In genomic region chrX:102847362-102847761, GRCh38 we compare ENCODE assay signal across 17 cellular contexts.
DNase-seq lines count a peak whose midpoint lies in the region; ATAC-seq, FAIRE-seq and TF ChIP-seq lines count a peak whose summit lies in the region.
"Had no signal": no experiment of that assay in that cellular context is flagged by ENCODE, and none has a peak within 500 bp of the region (broad histone marks: within the 10 kb centered on the region; RNA-seq: fewer than 3 reads in every experiment).

No MANE protein-coding gene starts in this region.

- TF ChIP-seq CTCF in mammary epithelial cell (conservative IDR thresholded peaks at IDR 0.05 in 1 of 2, IDR thresholded peaks at IDR 0.05 in 1 of 2; ENCODE audit: extremely low read depth in 1 of 2, insufficient read depth in 1 of 2, low read depth in 1 of 2, low read length in 2 of 2) = no peak
- no peak for TF ChIP-seq CTCF in MCF 10A (IDR thresholded peaks at IDR 0.05; ENCODE audit: unreplicated experiment)
- no peak for TF ChIP-seq CTCF in astrocyte (IDR thresholded peaks at IDR 0.05; ENCODE audit: insufficient read depth, low read depth, low read length)
- no peak for TF ChIP-seq CTCF in keratinocyte (optimal IDR thresholded peaks at IDR 0.05 in 1 of 3, IDR thresholded peaks at IDR 0.05 in 1 of 3, conservative IDR thresholded peaks at IDR 0.05 in 1 of 3; ENCODE audit: extremely low read depth in 1 of 3, insufficient read depth in 2 of 3, low read length in 3 of 3)
- no peak for TF ChIP-seq CTCF in smooth muscle cell (IDR thresholded peaks at IDR 0.05; ENCODE audit: borderline replicate concordance, insufficient read depth, poor library complexity, severe bottlenecking)
- no peak for TF ChIP-seq CTCF in SK-N-SH (IDR thresholded peaks at IDR 0.05)

- in situ Hi-C loops in mammary epithelial cell (cut with MboI; ENCODE audit: low sequenced_read_pairs in 2 of 2) = no loop called here

- CTCF ChIA-PET in mammary epithelial cell (lab: Charles Lee; ENCODE audit: low non-redundant PET) (no interaction called here), MCF 10A (lab: Yijun Ruan, JAX) (no interaction called here), SK-N-SH (lab: Yijun Ruan, JAX) (interaction anchor here (1.1 kb wide), 1 partner anchor 11 kb away, joined by 3 read pairs; no protein-coding TSS in a partner anchor)

- BruUV-seq in mammary epithelial cell (replicated peaks; lab: Mats Ljungman, UMichigan) = no TSS peak
- no TSS peak for BruUV-seq in MCF 10A (replicated peaks; lab: Mats Ljungman, UMichigan)

- no peak overlapping the region for H3K4me3 Mint-ChIP-seq in MCF 10A (ENCODE audit: unreplicated experiment)
- H3K4me3 Mint-ChIP-seq in astrocyte (ENCODE audit: unreplicated experiment) = no peak overlapping the region
- H3K4me3 Mint-ChIP-seq: B cell; CD8-positive, alpha-beta T cell had no signal

- H4K20me1 ChIP-seq in mammary epithelial cell (ENCODE audit: insufficient read depth, low read length) (no peaks in the 10 kb centered on the region), astrocyte (ENCODE audit: insufficient read depth, low read length) (no peaks in the 10 kb centered on the region), keratinocyte (ENCODE audit: control insufficient read depth, extremely low read depth, insufficient read depth, low read length) (no peaks in the 10 kb centered on the region), smooth muscle cell (ENCODE audit: low read depth) (no peaks in the 10 kb centered on the region), SK-N-SH (ENCODE audit: insufficient read depth) (no peaks in the 10 kb centered on the region)
- H4K20me1 ChIP-seq: BLaER1 treated with 17β-estradiol and CSF1 and Interleukin-3, amounts not matched to agents 10 nM and 100 nM had no signal

- H3K79me2 ChIP-seq in mammary epithelial cell (ENCODE audit: insufficient read depth, low read length) (no peaks in the 10 kb centered on the region), astrocyte (ENCODE audit: insufficient read depth, low read length) (no peaks in the 10 kb centered on the region), keratinocyte (ENCODE audit: control insufficient read depth, insufficient read depth, low read length) (no peaks in the 10 kb centered on the region), smooth muscle cell (ENCODE audit: low read depth) (no peaks in the 10 kb centered on the region), SK-N-SH (ENCODE audit: insufficient read depth) (no peaks in the 10 kb centered on the region)

- H3K9me3 ChIP-seq in mammary epithelial cell (replicated peaks; ENCODE audit: insufficient read depth, low read length) (no peaks in the 10 kb centered on the region), astrocyte (ENCODE audit: insufficient read depth, low read depth, low read length) (no peaks in the 10 kb centered on the region), keratinocyte (ENCODE audit: control insufficient read depth, low read depth, low read length) (no peaks in the 10 kb centered on the region), smooth muscle cell (replicated peaks; ENCODE audit: low read depth) (no peaks in the 10 kb centered on the region), SK-N-SH (no peaks in the 10 kb centered on the region)
- H3K9me3 ChIP-seq: A549; BLaER1 treated with 17β-estradiol and CSF1 and Interleukin-3, amounts not matched to agents 10 nM and 100 nM; HAP-1 had no signal

- H3K4me1 Mint-ChIP-seq in MCF 10A (ENCODE audit: insufficient read depth, unreplicated experiment) (peaks cover 6% of the 10 kb centered on the region), astrocyte (ENCODE audit: low read depth, unreplicated experiment) (no peaks in the 10 kb centered on the region)
- H3K4me1 Mint-ChIP-seq: B cell had no signal

- FAIRE-seq in astrocyte (lab: Jason Lieb, UNC) = no peak
- no peak for FAIRE-seq in keratinocyte (lab: Jason Lieb, UNC)

- H3K36me3 Mint-ChIP-seq in MCF 10A (ENCODE audit: insufficient read depth, unreplicated experiment) = peaks cover 25% of the 10 kb centered on the region
- H3K36me3 Mint-ChIP-seq in astrocyte (ENCODE audit: low read depth, unreplicated experiment) = no peaks in the 10 kb centered on the region

- ATAC-seq in GM18861 (IDR thresholded peaks at IDR 0.05; ENCODE audit: unreplicated experiment) (no peak), Right ventricle myocardium inferior (no peak)
- ATAC-seq: A549; CD8-positive, alpha-beta T cell had no signal

- no peak overlapping the region for H3K9ac ChIP-seq in mammary epithelial cell (ENCODE audit: insufficient read depth, low read length)
- peak overlapping the region; percentile 46 for H3K9ac ChIP-seq in astrocyte (ENCODE audit: low read length)
- H3K9ac ChIP-seq in keratinocyte (ENCODE audit: control insufficient read depth, extremely low read depth, insufficient read depth, low read length) = no peak overlapping the region
- peak overlapping the region; percentile 43 for H3K9ac ChIP-seq in smooth muscle cell (ENCODE audit: low read depth)
- no peak overlapping the region; the same call in 1 of the 2 replicates for H3K9ac ChIP-seq in SK-N-SH
- H3K9ac ChIP-seq: BLaER1 treated with 17β-estradiol and CSF1 and Interleukin-3, amounts not matched to agents 10 nM and 100 nM had no signal

- H3K27ac ChIP-seq in mammary epithelial cell (ENCODE audit: insufficient read depth, low read depth, low read length) (peak overlapping the region; percentile 43), astrocyte (ENCODE audit: low read depth, low read length) (peak overlapping the region; percentile 76), keratinocyte (ENCODE audit: control insufficient read depth, insufficient read depth, low read length) (peak overlapping the region; percentile 39), smooth muscle cell (ENCODE audit: low read depth) (peak overlapping the region; percentile 83), SK-N-SH (ENCODE audit: low read depth in 2 of 2, low read length in 1 of 2) (peak overlapping the region in 1 of 2 experiments; percentile 78; a peak in 2 of 4 replicates)
- H3K27ac ChIP-seq: 22Rv1; A549; BLaER1 treated with 17β-estradiol and CSF1 and Interleukin-3, amounts not matched to agents 10 nM and 100 nM; HL-60 had no signal

- dilution Hi-C loops in mammary epithelial cell (cut with HindIII; ENCODE audit: low sequenced_read_pairs) (no loop called here), keratinocyte (cut with MboI; ENCODE audit: extremely low pct_ligation_motif_present, low sequenced_read_pairs) (no loop called here)

- no peak for TF ChIP-seq EP300 in SK-N-SH (IDR thresholded peaks at IDR 0.05; ENCODE audit: borderline replicate concordance in 1 of 2, low read depth in 1 of 2, low read length in 1 of 2)

- intact Hi-C loops in mammary epithelial cell (cut with micrococcal nuclease) (no loop called here), MCF 10A (cut with micrococcal nuclease) (no loop called here), Right ventricle myocardium inferior (cut with DNase I) (no loop called here)

- POLR2A ChIA-PET in MCF 10A (lab: Yijun Ruan, JAX) = no interaction called here
- POLR2A ChIA-PET in SK-N-SH (lab: Yijun Ruan, JAX) = no interaction called here

- TF ChIP-seq RAD21 in SK-N-SH (IDR thresholded peaks at IDR 0.05; ENCODE audit: low read length) = no peak

- DNase-seq in mammary epithelial cell (no peak), MCF 10A (ENCODE audit: unreplicated experiment) (no peak), astrocyte (ENCODE audit: low read depth) (no peak), keratinocyte (ENCODE audit: low read depth, low spot score) (no peak), smooth muscle cell (lab: John Stamatoyannopoulos, UW; ENCODE audit: unreplicated experiment) (no peak), SK-N-SH (no peak), Right ventricle myocardium inferior (ENCODE audit: missing footprints) (no peak)
- DNase-seq: Calu3; CD8-positive, alpha-beta T cell; DMS79 treated with DMSO at 0.1 percent for 48 hours had no signal

- no peaks in the 10 kb centered on the region for H3K4me1 ChIP-seq in mammary epithelial cell (ENCODE audit: insufficient read depth, low read length)
- peaks cover 7% of the 10 kb centered on the region for H3K4me1 ChIP-seq in astrocyte (ENCODE audit: insufficient read depth, low read length)
- peaks cover 8% of the 10 kb centered on the region for H3K4me1 ChIP-seq in keratinocyte (ENCODE audit: control insufficient read depth, extremely low read depth, insufficient read depth, low read length)
- no peaks in the 10 kb centered on the region for H3K4me1 ChIP-seq in smooth muscle cell (ENCODE audit: low read depth)
- no peaks in the 10 kb centered on the region for H3K4me1 ChIP-seq in SK-N-SH (ENCODE audit: control insufficient read depth in 1 of 2, insufficient read depth in 2 of 2, low read depth in 1 of 2, low read length in 1 of 2)
- H3K4me1 ChIP-seq: A549; BLaER1 treated with 17β-estradiol and CSF1 and Interleukin-3, amounts not matched to agents 10 nM and 100 nM; HAP-1 had no signal

- no peak overlapping the region for H3K4me3 ChIP-seq in mammary epithelial cell (replicated peaks in 1 of 3; ENCODE audit: insufficient read depth in 1 of 3, low read depth in 2 of 3, low read length in 3 of 3)
- H3K4me3 ChIP-seq in astrocyte (ENCODE audit: insufficient read depth, low read depth, low read length) = no peak overlapping the region
- H3K4me3 ChIP-seq in keratinocyte (ENCODE audit: control insufficient read depth in 2 of 3, extremely low read depth in 1 of 3, insufficient read depth in 2 of 3, low read depth in 1 of 3, low read length in 3 of 3) = no peak overlapping the region
- H3K4me3 ChIP-seq in smooth muscle cell = no peak overlapping the region
- H3K4me3 ChIP-seq in SK-N-SH (ENCODE audit: low read depth in 2 of 2, low read length in 1 of 2) = no peak overlapping the region
- H3K4me3 ChIP-seq: A549; BLaER1 treated with 17β-estradiol and CSF1 and Interleukin-3, amounts not matched to agents 10 nM and 100 nM; HAP-1 had no signal

- no peaks in the 10 kb centered on the region for H3K9me1 ChIP-seq in keratinocyte (ENCODE audit: control insufficient read depth, extremely low read depth, insufficient read depth, low read length)

- H3K27me3 ChIP-seq in mammary epithelial cell (ENCODE audit: insufficient read depth, low read length) (no peaks in the 10 kb centered on the region), astrocyte (ENCODE audit: insufficient read depth, low read length) (no peaks in the 10 kb centered on the region), keratinocyte (ENCODE audit: control insufficient read depth, extremely low read depth, insufficient read depth, low read length) (no peaks in the 10 kb centered on the region), smooth muscle cell (ENCODE audit: low read depth) (no peaks in the 10 kb centered on the region), SK-N-SH (ENCODE audit: insufficient read depth) (no peaks in the 10 kb centered on the region)
- H3K27me3 ChIP-seq: BLaER1 treated with 17β-estradiol and CSF1 and Interleukin-3, amounts not matched to agents 10 nM and 100 nM had no signal

- H3F3A ChIP-seq in smooth muscle cell (ENCODE audit: low read depth) (no peaks in the 10 kb centered on the region), SK-N-SH (replicated peaks; ENCODE audit: insufficient read depth) (peaks cover 28% of the 10 kb centered on the region)

- no peaks in the 10 kb centered on the region for H3K9me2 ChIP-seq in SK-N-SH

- H3K4me2 ChIP-seq in mammary epithelial cell (ENCODE audit: insufficient read depth, low read depth, low read length) = no peak overlapping the region
- H3K4me2 ChIP-seq in astrocyte (ENCODE audit: low read length) = peak overlapping the region; percentile 44
- H3K4me2 ChIP-seq in keratinocyte (ENCODE audit: control insufficient read depth, extremely low read depth, insufficient read depth, low read depth, low read length) = no peak overlapping the region
- no peak overlapping the region for H3K4me2 ChIP-seq in smooth muscle cell
- H3K4me2 ChIP-seq in SK-N-SH = no peak overlapping the region
- H3K4me2 ChIP-seq: A549; BLaER1 treated with 17β-estradiol and CSF1 and Interleukin-3, amounts not matched to agents 10 nM and 100 nM had no signal

- H3K27ac Mint-ChIP-seq in MCF 10A (ENCODE audit: low read depth, unreplicated experiment) (no peak overlapping the region), astrocyte (ENCODE audit: unreplicated experiment) (no peak overlapping the region)
- H3K27ac Mint-ChIP-seq: B cell; CD8-positive, alpha-beta T cell had no signal

- WGBS in mammary epithelial cell (ENCODE audit: low coverage, missing lambda C conversion rate) = 61% methylated on average over 2 of the region's 2 CpGs
- 50% methylated on average over 2 of the region's 2 CpGs for WGBS in smooth muscle cell (ENCODE audit: low lambda C conversion rate)
- 55% methylated on average over 2 of the region's 2 CpGs for WGBS in SK-N-SH (ENCODE audit: low lambda C conversion rate)

- H3K27me3 Mint-ChIP-seq in MCF 10A (ENCODE audit: insufficient read depth, unreplicated experiment) (peaks cover 23% of the 10 kb centered on the region), astrocyte (ENCODE audit: low read depth, unreplicated experiment) (no peaks in the 10 kb centered on the region)
- H3K27me3 Mint-ChIP-seq: B cell had no signal

- no peak overlapping the region for H2AFZ ChIP-seq in mammary epithelial cell (ENCODE audit: low read depth, low read length)
- H2AFZ ChIP-seq in astrocyte (ENCODE audit: low read depth, low read length) = no peak overlapping the region
- no peak overlapping the region for H2AFZ ChIP-seq in keratinocyte (ENCODE audit: control insufficient read depth, low read length)
- H2AFZ ChIP-seq in smooth muscle cell (ENCODE audit: low read depth) = no peak overlapping the region
- no peak overlapping the region for H2AFZ ChIP-seq in SK-N-SH (ENCODE audit: low read depth)

- no peaks in the 10 kb centered on the region for H3K9me3 Mint-ChIP-seq in MCF 10A (ENCODE audit: unreplicated experiment)
- H3K9me3 Mint-ChIP-seq in astrocyte (ENCODE audit: unreplicated experiment) = no peaks in the 10 kb centered on the region
- H3K9me3 Mint-ChIP-seq: CD8-positive, alpha-beta T cell had no signal

- H3K36me3 ChIP-seq in mammary epithelial cell (ENCODE audit: insufficient read depth, low read length) (no peaks in the 10 kb centered on the region), astrocyte (ENCODE audit: insufficient read depth, low read length) (no peaks in the 10 kb centered on the region), keratinocyte (ENCODE audit: control insufficient read depth in 2 of 2, extremely low read depth in 1 of 2, insufficient read depth in 2 of 2, low read length in 2 of 2) (no peaks in the 10 kb centered on the region), smooth muscle cell (ENCODE audit: low read depth) (no peaks in the 10 kb centered on the region), SK-N-SH (replicated peaks in 1 of 2; ENCODE audit: control insufficient read depth in 1 of 2, insufficient read depth in 2 of 2, low read length in 1 of 2) (peaks cover 26% of the 10 kb centered on the region in 2 experiments)

Comparison
In these comparisons a context has a peak if more than half of its experiments do, and no peak if none do; other contexts are left out.
1. H3K9ac ChIP-seq: peak in astrocyte (single experiment) and smooth muscle cell (single experiment); none in mammary epithelial cell (single experiment), keratinocyte (single experiment) and SK-N-SH (single experiment).